In genomic region chr17:38897176-38897575, GRCh38 we compare ENCODE assay signal across 9 cellular contexts. TPM values are rescaled to one million over a fixed set of nuclear protein-coding genes. Genes with fewer than 3 reads are reported as not detected.
DNase-seq lines count a peak whose midpoint lies in the region; ATAC-seq, FAIRE-seq and TF ChIP-seq lines count a peak whose summit lies in the region.
"Had no signal": no experiment of that assay in that cellular context is flagged by ENCODE, and none has a peak within 500 bp of the region (broad histone marks: within the 10 kb centered on the region; RNA-seq: fewer than 3 reads in every experiment).

No MANE protein-coding gene starts in this region.

- peaks cover 76 to 83% (median 83%) of the 10 kb centered on the region in 3 donors for H3K4me1 Mint-ChIP-seq in CD8-positive, alpha-beta memory T cell
- peaks cover 59 to 83% (median 79%) of the 10 kb centered on the region in 3 donors for H3K4me1 Mint-ChIP-seq in T-cell

- CTCF ChIA-PET in CD8-positive, alpha-beta memory T cell (lab: Charles Lee) = interaction anchor here (0.6 to 7.3 kb wide), 7 partner anchors 12 to 278 kb away, joined by 3 to 73 read pairs (median 7); partner anchors contain the start of genes LASP1 and LASP1NB
- CTCF ChIA-PET in T-cell (lab: Charles Lee) = no interaction called here

- peak overlapping the region; percentile 60 for H3K4me3 ChIP-seq in CD8-positive, alpha-beta memory T cell (ENCODE audit: low read length)
- H3K4me3 ChIP-seq in fibroblast of villous mesenchyme (ENCODE audit: low read depth, low read length) (no peak overlapping the region), rectal smooth muscle tissue (ENCODE audit: low read length) (no peak overlapping the region)

- peaks cover 88% of the 10 kb centered on the region for H3K4me1 ChIP-seq in CD8-positive, alpha-beta memory T cell (ENCODE audit: insufficient read depth, low read length)
- H3K4me1 ChIP-seq in rectal smooth muscle tissue (ENCODE audit: control insufficient read depth, insufficient read depth, low read length) = peaks cover 27% of the 10 kb centered on the region

- POLR2A ChIA-PET in CD8-positive, alpha-beta memory T cell (lab: Charles Lee) = interaction anchor here (0.6 to 5.0 kb wide), 4 partner anchors 11 to 268 kb away, joined by 3 to 49 read pairs (median 6); partner anchors contain the start of gene LASP1
- POLR2A ChIA-PET in T-cell (lab: Charles Lee) = no interaction called here

- no peak for ATAC-seq in T-cell (replicated peaks in 1 of 4)

- no peaks in the 10 kb centered on the region for H3K27me3 ChIP-seq in CD8-positive, alpha-beta memory T cell (ENCODE audit: insufficient read depth, low read length, poor library complexity, severe bottlenecking)
- no peaks in the 10 kb centered on the region for H3K27me3 ChIP-seq in rectal smooth muscle tissue (ENCODE audit: control insufficient read depth, insufficient read depth, low read length)

- no peak for TF ChIP-seq CTCF in fibroblast of villous mesenchyme (IDR thresholded peaks at IDR 0.05; ENCODE audit: insufficient read depth, low read depth, low read length)

- no peak overlapping the region for H3K9ac ChIP-seq in rectal smooth muscle tissue (ENCODE audit: low read length)

- no peaks in the 10 kb centered on the region for H3K27me3 Mint-ChIP-seq in CD8-positive, alpha-beta memory T cell
- no peaks in the 10 kb centered on the region for H3K27me3 Mint-ChIP-seq in T-cell

- DNase-seq in CD8-positive, alpha-beta memory T cell = no peak
- no peak for DNase-seq in T-cell
- peak; percentile 71 for DNase-seq in fibroblast of villous mesenchyme (ENCODE audit: low read depth)
- no peak for DNase-seq in GM19239 (ENCODE audit: insufficient read length, low spot score)
- DNase-seq in HCEC 1CT = no peak
- DNase-seq in AG20443 (ENCODE audit: low spot score) = no peak
- no peak for DNase-seq in DMS53 (lab: John Stamatoyannopoulos, UW)
- DNase-seq: NCI-H774 had no signal

- no peaks in the 10 kb centered on the region for H3K9me3 ChIP-seq in CD8-positive, alpha-beta memory T cell (ENCODE audit: low read length)

- peak overlapping the region in 4 of 7 donors; percentile 20 to 85 (median 80) for H3K4me3 Mint-ChIP-seq in CD8-positive, alpha-beta memory T cell
- H3K4me3 Mint-ChIP-seq in T-cell = peak overlapping the region in 1 of 3 donors; percentile 79

- peaks cover 17% of the 10 kb centered on the region for H3K36me3 ChIP-seq in CD8-positive, alpha-beta memory T cell (ENCODE audit: insufficient read depth, low read length)
- H3K36me3 ChIP-seq in rectal smooth muscle tissue (ENCODE audit: control insufficient read depth, insufficient read depth, low read length) = peaks cover 25% of the 10 kb centered on the region

- H3K27ac ChIP-seq in CD8-positive, alpha-beta memory T cell (ENCODE audit: low read depth, low read length) = no peak overlapping the region
- peak overlapping the region; percentile 15 for H3K27ac ChIP-seq in rectal smooth muscle tissue (ENCODE audit: low read depth, low read length)

- FAIRE-seq in GM19239 (lab: Jason Lieb, UNC) = no peak

- peaks cover 0 to 54% (median 4%) of the 10 kb centered on the region in 3 donors for H3K36me3 Mint-ChIP-seq in CD8-positive, alpha-beta memory T cell
- H3K36me3 Mint-ChIP-seq in T-cell = peaks cover 11% of the 10 kb centered on the region

- H3K27ac Mint-ChIP-seq in CD8-positive, alpha-beta memory T cell = peak overlapping the region; percentile 93 to 99 (median 96)
- H3K27ac Mint-ChIP-seq in T-cell = peak overlapping the region; percentile 94 to 95

- H3K9me3 Mint-ChIP-seq in CD8-positive, alpha-beta memory T cell = no peaks in the 10 kb centered on the region
- no peaks in the 10 kb centered on the region for H3K9me3 Mint-ChIP-seq in T-cell

RNA-seq across cellular contexts. Expression of gene LASP1, which starts 27.3 kb away (rescaled TPM):
- 100 to 1,000 TPM; 128 to 135 TPM for total RNA-seq in CD8-positive, alpha-beta memory T cell
- 76.1 TPM for polyA plus RNA-seq in CD8-positive, alpha-beta memory T cell
- total RNA-seq in T-cell (100 to 1,000 TPM in 4 of 5 donors, 10 to 100 TPM in 1; 97.2 to 157 (median 122) TPM), fibroblast of villous mesenchyme (355 and 475 TPM in 2 replicates)

RNA-seq across cellular contexts. Expression of gene RPL23, which starts 43.7 kb away (rescaled TPM):
- total RNA-seq in CD8-positive, alpha-beta memory T cell = 1,000 to 10,000 TPM; 1,857 to 1,911 TPM
- polyA plus RNA-seq in CD8-positive, alpha-beta memory T cell = 1,010 TPM
- total RNA-seq in T-cell = 1,000 to 10,000 TPM; 1,638 to 2,124 (median 1,743) TPM
- total RNA-seq in fibroblast of villous mesenchyme = 1,013 and 1,112 TPM in 2 replicates
